Comparison of ENCODE assay signal across 27 cellular contexts in genomic region chr7:149166142-149166541, GRCh38.
"Had no signal": no experiment of that assay in that cellular context is flagged by ENCODE, and none has a peak within 500 bp of the region (broad histone marks: within the 10 kb centered on the region; RNA-seq: fewer than 3 reads in every experiment).

No MANE protein-coding gene starts in this region.

- ATAC-seq: Panc1, Right ventricle myocardium inferior, T-cell had no signal

- DNase-seq: activated CD4-positive, CD25-positive, alpha-beta regulatory T cell; activated gamma-delta T cell; activated naive CD4-positive, alpha-beta T cell treated with anti-CD3 and anti-CD28 coated beads, Interleukin-2, amount 10 ng/mL, durations not matched to agents 7 days and 5 days; amygdala; cerebellar nuclear complex; Kasumi-1; KBM-7; NCI-H1105 treated with DMSO at 0.1 percent for 48 hours; NCI-H1436 treated with DMSO at 0.1 percent for 48 hours; NCI-H187; NCI-H2081; NCI-H510A treated with DMSO at 0.1 percent for 48 hours; NCI-H69; NK-92 treated with Interleukin-12 subunit alpha and Interleukin-12 subunit beta, amount 100 ng/mL, for 24 hours; OCI-M1; RPMI8226; T-cell; T-helper 2 cell; T1000 had no signal

- H3K4me3 Mint-ChIP-seq: activated naive CD4-positive, alpha-beta T cell treated with anti-CD3 and anti-CD28 coated beads, Interleukin-2, amount 10 ng/mL, durations not matched to agents 7 days and 5 days; brain; T-cell had no signal

- H3K4me1 Mint-ChIP-seq: brain had no signal

- H3K9me3 Mint-ChIP-seq: activated naive CD4-positive, alpha-beta T cell treated with anti-CD3 and anti-CD28 coated beads, Interleukin-2, amount 10 ng/mL, durations not matched to agents 7 days and 5 days; brain; T-cell had no signal

- H3K27me3 Mint-ChIP-seq: activated naive CD4-positive, alpha-beta T cell treated with anti-CD3 and anti-CD28 coated beads, Interleukin-2, amount 10 ng/mL, durations not matched to agents 7 days and 5 days; brain; T-cell had no signal

- H3K27me3 ChIP-seq: cardiac muscle cell had no signal

- FAIRE-seq: astrocyte, colon had no signal

- H3K27ac ChIP-seq: cardiac muscle cell, SK-N-MC, VCaP had no signal

- H3K4me3 ChIP-seq: cardiac muscle cell, SK-N-MC had no signal

- H3K27ac Mint-ChIP-seq: activated naive CD4-positive, alpha-beta T cell treated with anti-CD3 and anti-CD28 coated beads, Interleukin-2, amount 10 ng/mL, durations not matched to agents 7 days and 5 days; T-cell had no signal
